In the genomic region with DNA sequence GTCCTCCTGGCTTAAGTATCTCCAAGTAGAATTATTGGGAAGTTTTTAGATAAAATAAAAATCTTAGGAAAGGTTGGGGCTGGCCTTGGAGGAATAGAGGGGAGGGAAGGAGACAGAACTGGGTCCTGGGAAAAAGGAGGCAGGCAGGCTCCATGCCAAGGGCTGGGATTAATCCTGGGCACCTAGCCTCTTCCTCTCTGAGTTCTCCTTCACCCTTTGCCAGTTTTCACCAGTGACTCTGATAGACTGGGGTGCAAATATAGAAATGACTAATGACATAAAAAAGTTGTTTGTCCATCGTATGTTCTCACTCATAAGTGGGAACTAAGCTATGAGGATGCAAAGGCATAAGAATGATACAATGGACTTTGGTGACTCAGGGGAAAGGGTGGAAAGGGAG, we compare ENCODE assay signal across 17 cellular contexts.
"Had no signal": no experiment of that assay in that cellular context is flagged by ENCODE, and none has a peak within 500 bp of the region (broad histone marks: within the 10 kb centered on the region; RNA-seq: fewer than 3 reads in every experiment).

No MANE protein-coding gene starts in this region.

- H3K27ac ChIP-seq: cardiac muscle cell, coronary artery, skin epidermis, tibial nerve, vagina had no signal

- H3K9me3 ChIP-seq: tibial nerve, vagina had no signal

- H3K4me1 ChIP-seq: tibial nerve, vagina had no signal

- DNase-seq: activated CD4-positive, alpha-beta memory T cell treated with anti-CD3 and anti-CD28 coated beads for 36 hours; activated CD4-positive, alpha-beta T cell treated with anti-CD3 and anti-CD28 coated beads for 36 hours; activated CD8-positive, alpha-beta memory T cell treated with anti-CD3 and anti-CD28 coated beads, Interleukin-2, amount 10 ng/mL, durations not matched to agents 7 days and 5 days; activated naive CD4-positive, alpha-beta T cell treated with anti-CD3 and anti-CD28 coated beads, Interleukin-2, amount 50 U/mL, for 16 hours; activated T-cell treated with anti-CD3 and anti-CD28 coated beads, Interleukin-2, amount 50 U/mL, for 24 hours; foreskin melanocyte; retina; stimulated activated CD4-positive, alpha-beta T cell treated with anti-CD3 and anti-CD28 coated beads, Interleukin-4, amount 100 ng/mL, for 24 hours; stimulated activated naive CD4-positive, alpha-beta T cell; T-helper 17 cell had no signal

- H3K36me3 ChIP-seq: cardiac muscle cell, tibial nerve, vagina had no signal

- ATAC-seq: activated CD4-positive, alpha-beta T cell treated with anti-CD3 and anti-CD28 coated beads for 36 hours; activated CD8-positive, alpha-beta memory T cell treated with anti-CD3 and anti-CD28 coated beads, Interleukin-2, amount 10 ng/mL, durations not matched to agents 7 days and 5 days; left lobe of liver; natural killer cell treated with Interleukin-12 subunit alpha and Interleukin-12 subunit beta and Interleukin-15 and Interleukin-18, amount 100 ng/mL, for 72 hours; T-helper 17 cell had no signal

- H3K4me3 ChIP-seq: cardiac muscle cell, coronary artery, skin epidermis, tibial nerve, vagina had no signal

- H3K27me3 ChIP-seq: cardiac muscle cell, tibial nerve, vagina had no signal
